Comparison of ENCODE assay signal across 1 cellular context in genomic region chr6:149963462-149964242, GRCh38.
TF ChIP-seq lines count a peak whose summit lies in the region.

A gene with protein sequence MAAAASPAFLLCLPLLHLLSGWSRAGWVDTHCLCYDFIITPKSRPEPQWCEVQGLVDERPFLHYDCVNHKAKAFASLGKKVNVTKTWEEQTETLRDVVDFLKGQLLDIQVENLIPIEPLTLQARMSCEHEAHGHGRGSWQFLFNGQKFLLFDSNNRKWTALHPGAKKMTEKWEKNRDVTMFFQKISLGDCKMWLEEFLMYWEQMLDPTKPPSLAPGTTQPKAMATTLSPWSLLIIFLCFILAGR (plus strand): TSS chr6:149963943. CDS start chr6:149964050, 107 bp downstream.

TF ChIP-seq in H1, 55 proteins besides CTCF, POLR2A, EP300 and RAD21:
- TF ChIP-seq CTBP2 (IDR thresholded peaks at IDR 0.05; ENCODE audit: borderline replicate concordance, insufficient read depth, insufficient read length, low read length): peak; percentile 81
- TF ChIP-seq SIN3A (conservative IDR thresholded peaks at IDR 0.05 in 1 of 2, IDR thresholded peaks at IDR 0.05 in 1 of 2; ENCODE audit: low read depth in 1 of 2, low read length in 2 of 2): peak; percentile 69 to 92; a peak in 2 of 4 replicates
- TF ChIP-seq SP1 (IDR thresholded peaks at IDR 0.05; ENCODE audit: low read depth, low read length): peak; percentile 55; the same call in 1 of the 2 replicates
- TF ChIP-seq E2F6 (IDR thresholded peaks at IDR 0.05): peak; percentile 63
- no peak for TF ChIP-seq SRF (IDR thresholded peaks at IDR 0.05; ENCODE audit: low read depth, low read length)
- no peak for TF ChIP-seq TAF7 (optimal IDR thresholded peaks at IDR 0.05; ENCODE audit: borderline replicate concordance, low read depth, low read length)
- peak; percentile 76 for TF ChIP-seq KDM4A (IDR thresholded peaks at IDR 0.05; ENCODE audit: low read depth, low read length, severe bottlenecking)
- peak; percentile 64 for TF ChIP-seq PHF8 (conservative IDR thresholded peaks at IDR 0.05; ENCODE audit: low read depth, low read length)
- TF ChIP-seq EZH2 (IDR thresholded peaks at IDR 0.05; ENCODE audit: low read depth, low read length, severe bottlenecking): no peak
- peak; percentile 98 for TF ChIP-seq CEBPB (IDR thresholded peaks at IDR 0.05; ENCODE audit: low read depth, low read length)
- no peak for TF ChIP-seq HDAC6 (IDR thresholded peaks at IDR 0.05; ENCODE audit: low read depth, low read length)
- TF ChIP-seq RBBP5 (IDR thresholded peaks at IDR 0.05; ENCODE audit: borderline replicate concordance, low read depth, low read length): peak; percentile 33; the same call in 1 of the 2 replicates
- no peak for TF ChIP-seq CHD7 (IDR thresholded peaks at IDR 0.05; ENCODE audit: insufficient replicate concordance, low read length)
- TF ChIP-seq ZNF274 (IDR thresholded peaks at IDR 0.05; ENCODE audit: borderline replicate concordance, extremely low read depth, low read length): no peak
- no peak for TF ChIP-seq MAFK (IDR thresholded peaks at IDR 0.05; ENCODE audit: low read depth, low read length)
- no peak for TF ChIP-seq CHD1 (IDR thresholded peaks at IDR 0.05; ENCODE audit: low read depth, low read length)
- TF ChIP-seq GABPA (IDR thresholded peaks at IDR 0.05; ENCODE audit: borderline replicate concordance, insufficient read depth, low read length): no peak
- peak; percentile 91 for TF ChIP-seq CREB1 (IDR thresholded peaks at IDR 0.05)
- TF ChIP-seq ATF3 (IDR thresholded peaks at IDR 0.05; ENCODE audit: insufficient read depth, low read depth, low read length): peak; percentile 94
- TF ChIP-seq MAX (IDR thresholded peaks at IDR 0.05): peak; percentile 83
- TF ChIP-seq JUND (IDR thresholded peaks at IDR 0.05; ENCODE audit: low read length): peak; percentile 92
- TF ChIP-seq POLR2AphosphoS5 (IDR thresholded peaks at IDR 0.05; ENCODE audit: low read depth, low read length): peak; percentile 69
- TF ChIP-seq CHD2 (IDR thresholded peaks at IDR 0.05; ENCODE audit: low read length): peak; percentile 42; the same call in 1 of the 2 replicates
- TF ChIP-seq TBP (IDR thresholded peaks at IDR 0.05; ENCODE audit: low read depth, low read length): peak; percentile 48; the same call in 1 of the 2 replicates
- peak; percentile 28 for TF ChIP-seq TAF1 (IDR thresholded peaks at IDR 0.05; ENCODE audit: low read depth, low read length)
- TF ChIP-seq YY1 (IDR thresholded peaks at IDR 0.05; ENCODE audit: low read depth, low read length): peak; percentile 58
- no peak for TF ChIP-seq BCL11A (IDR thresholded peaks at IDR 0.05; ENCODE audit: low read depth in 2 of 2, low read length in 2 of 2)
- TF ChIP-seq EGR1 (IDR thresholded peaks at IDR 0.05; ENCODE audit: borderline replicate concordance, low read depth, low read length): peak; percentile 78; the same call in 1 of the 2 replicates
- no peak for TF ChIP-seq CBX8 (IDR thresholded peaks at IDR 0.05; ENCODE audit: borderline replicate concordance, low read depth, low read length)
- TF ChIP-seq FOSL1 (IDR thresholded peaks at IDR 0.05; ENCODE audit: insufficient read depth, low read depth, low read length): no peak
- 0 out of 4 replicates have a peak, but pooled peaks have one; percentile 47 to 75 for TF ChIP-seq HDAC2 (IDR thresholded peaks at IDR 0.05; ENCODE audit: borderline replicate concordance in 1 of 2, low read depth in 2 of 2, low read length in 2 of 2)
- no peak for TF ChIP-seq RNF2 (IDR thresholded peaks at IDR 0.05; ENCODE audit: borderline replicate concordance, low read depth, low read length, missing control alignments, poor library complexity, severe bottlenecking)
- no peak for TF ChIP-seq NRF1 (IDR thresholded peaks at IDR 0.05; ENCODE audit: low read depth, low read length)
- peak; percentile 46 for TF ChIP-seq ASH2L (IDR thresholded peaks at IDR 0.05; ENCODE audit: low read length)
